8 cellular contexts compared by ENCODE assay signal in genomic region chr22:31344369-31345330, GRCh38. TPM values are rescaled to one million over a fixed set of nuclear protein-coding genes. Genes with fewer than 3 reads are reported as not detected.
A peak's percentile ranks its signal among the peaks of the same experiment; 100 is the strongest.
DNase-seq lines count a peak whose midpoint lies in the region; ATAC-seq, FAIRE-seq and TF ChIP-seq lines count a peak whose summit lies in the region.

No MANE protein-coding gene starts in this region.

- no peak for FAIRE-seq in RCC 7860 (lab: Jason Lieb, UNC)
- no peak for FAIRE-seq in D721Med (lab: Jason Lieb, UNC)

- DNase-seq in HAP-1 (ENCODE audit: low spot score in 2 of 2) (peak in 1 of 2 experiments; percentile 36), T-helper 2 cell (peak in 4 of 5 experiments; percentile 6 to 59 (median 18)), lung microvascular endothelial cell (ENCODE audit: low read depth in 2 of 2) (peak; percentile 20 to 66), RCC 7860 (ENCODE audit: low spot score) (no peak), D721Med (ENCODE audit: insufficient read length, low spot score) (no peak)

- H3K36me3 Mint-ChIP-seq in stimulated activated naive CD8-positive, alpha-beta T cell treated with anti-CD3 and anti-CD28 coated beads, Interleukin-15, Interleukin-2, amounts not matched to agents 100 ng/mL and 50 ng/mL, for 24 hours (ENCODE audit: low read depth): peaks cover 43% of the 10 kb centered on the region

- H3K4me3 ChIP-seq in HAP-1: peak overlapping the region; percentile 57

- H3K4me1 ChIP-seq in HAP-1: peaks cover 24% of the 10 kb centered on the region

- ATAC-seq in HG03521 (IDR thresholded peaks at IDR 0.05; ENCODE audit: unreplicated experiment): no peak

- no peaks in the 10 kb centered on the region for H3K9me3 Mint-ChIP-seq in stimulated activated naive CD8-positive, alpha-beta T cell treated with anti-CD3 and anti-CD28 coated beads, Interleukin-15, Interleukin-2, amounts not matched to agents 100 ng/mL and 50 ng/mL, for 24 hours

- H3K27me3 ChIP-seq in HAP-1 (ENCODE audit: low read depth): no peaks in the 10 kb centered on the region

- no peaks in the 10 kb centered on the region for H3K9me3 ChIP-seq in HAP-1

- in situ Hi-C loops in HAP-1 (cut with MboI; ENCODE audit: low sequenced_read_pairs): loop anchor here (5.0 kb wide), 1 partner anchor 53 kb away; the partner anchor contains the start of gene DRG1

- H3K27ac Mint-ChIP-seq in stimulated activated naive CD8-positive, alpha-beta T cell treated with anti-CD3 and anti-CD28 coated beads, Interleukin-15, Interleukin-2, amounts not matched to agents 100 ng/mL and 50 ng/mL, for 24 hours: peak overlapping the region; percentile 97

- no peak for TF ChIP-seq CTCF in D721Med (IDR thresholded peaks at IDR 0.05; ENCODE audit: insufficient read depth, missing control alignments)

- peaks cover 39% of the 10 kb centered on the region for H3K36me3 ChIP-seq in HAP-1 (replicated peaks)

- H3K4me3 Mint-ChIP-seq in stimulated activated naive CD8-positive, alpha-beta T cell treated with anti-CD3 and anti-CD28 coated beads, Interleukin-15, Interleukin-2, amounts not matched to agents 100 ng/mL and 50 ng/mL, for 24 hours: peak overlapping the region; percentile 91

- H3K27me3 Mint-ChIP-seq in stimulated activated naive CD8-positive, alpha-beta T cell treated with anti-CD3 and anti-CD28 coated beads, Interleukin-15, Interleukin-2, amounts not matched to agents 100 ng/mL and 50 ng/mL, for 24 hours: no peaks in the 10 kb centered on the region

- peaks cover 57% of the 10 kb centered on the region for H3K4me1 Mint-ChIP-seq in stimulated activated naive CD8-positive, alpha-beta T cell treated with anti-CD3 and anti-CD28 coated beads, Interleukin-15, Interleukin-2, amounts not matched to agents 100 ng/mL and 50 ng/mL, for 24 hours (ENCODE audit: low read depth)

- H3K27ac ChIP-seq in cingulate gyrus (ENCODE audit: low read depth, low read length): peak overlapping the region; percentile 81

RNA-seq across cellular contexts. Expression of gene PATZ1, which starts 1.5 kb away (rescaled TPM):
- 10.5 and 15.1 TPM in 2 replicates for total RNA-seq in lung microvascular endothelial cell

RNA-seq across cellular contexts. Expression of gene PIK3IP1, which starts 52.4 kb away (rescaled TPM):
- 15.1 and 23.3 TPM in 2 replicates for total RNA-seq in lung microvascular endothelial cell

RNA-seq across cellular contexts. Expression of gene DRG1, which starts 54.8 kb away (rescaled TPM):
- 50.0 and 50.1 TPM in 2 replicates for total RNA-seq in lung microvascular endothelial cell

Comparison
In these comparisons a context has a peak if more than half of its experiments do, and no peak if none do; other contexts are left out.
1. DNase-seq: peak in T-helper 2 cell (4 of 5) and lung microvascular endothelial cell (2 of 2); none in RCC 7860 (single experiment) and D721Med (single experiment).